Comparison of ENCODE assay signal across 8 cellular contexts in genomic region chr13:40613192-40613818, GRCh38. TPM values are rescaled to one million over a fixed set of nuclear protein-coding genes. Genes with fewer than 3 reads are reported as not detected.
DNase-seq lines count a peak whose midpoint lies in the region; ATAC-seq lines count a peak whose summit lies in the region.

No MANE protein-coding gene starts in this region.

- H3K4me1 Mint-ChIP-seq in activated CD8-positive, alpha-beta T cell treated with anti-CD3 and anti-CD28 coated beads, Interleukin-2, amount 10 ng/mL, durations not matched to agents 7 days and 5 days (ENCODE audit: low read depth) = peaks cover 78% of the 10 kb centered on the region

- CTCF ChIA-PET in activated CD8-positive, alpha-beta T cell treated with anti-CD3 and anti-CD28 coated beads, Interleukin-2, amount 10 ng/mL, durations not matched to agents 7 days and 5 days (lab: Charles Lee) = interaction anchor here (0.6 to 2.1 kb wide), 10 partner anchors 8 to 478 kb away, joined by 3 to 10 read pairs (median 3); no protein-coding TSS in a partner anchor

- POLR2A ChIA-PET in activated CD8-positive, alpha-beta T cell treated with anti-CD3 and anti-CD28 coated beads, Interleukin-2, amount 10 ng/mL, durations not matched to agents 7 days and 5 days (lab: Charles Lee) = interaction anchor here (0.6 to 2.3 kb wide), 14 partner anchors 8 to 224 kb away, joined by 3 to 19 read pairs (median 4); partner anchors contain the start of gene FOXO1

- DNase-seq in activated gamma-delta T cell treated with Interleukin-2 at 50 U/mL for 16 hours = peak; percentile 51
- DNase-seq in activated gamma-delta T cell (lab: John Stamatoyannopoulos, UW) = no peak
- DNase-seq in activated CD8-positive, alpha-beta T cell treated with anti-CD3 and anti-CD28 coated beads, Interleukin-2, amount 10 ng/mL, durations not matched to agents 7 days and 5 days = peak; percentile 76
- no peak for DNase-seq in left cardiac atrium
- peak; percentile 15 to 18 for DNase-seq in stimulated activated CD8-positive, alpha-beta memory T cell treated with anti-CD3 and anti-CD28 coated beads, Interleukin-4, amount 100 ng/mL, for 4 hours (ENCODE audit: low read depth in 2 of 2, low spot score in 1 of 2)
- DNase-seq in AG20443 (ENCODE audit: low spot score) = no peak
- DNase-seq in NOMO-1 treated with DMSO at 0.1 percent for 48 hours (lab: John Stamatoyannopoulos, UW; ENCODE audit: unreplicated experiment) = no peak

- peak overlapping the region; percentile 97 for H3K27ac Mint-ChIP-seq in activated CD8-positive, alpha-beta T cell treated with anti-CD3 and anti-CD28 coated beads, Interleukin-2, amount 10 ng/mL, durations not matched to agents 7 days and 5 days

- peak overlapping the region; percentile 82 for H3K4me3 Mint-ChIP-seq in activated CD8-positive, alpha-beta T cell treated with anti-CD3 and anti-CD28 coated beads, Interleukin-2, amount 10 ng/mL, durations not matched to agents 7 days and 5 days

- H3K9me3 Mint-ChIP-seq in activated CD8-positive, alpha-beta T cell treated with anti-CD3 and anti-CD28 coated beads, Interleukin-2, amount 10 ng/mL, durations not matched to agents 7 days and 5 days (ENCODE audit: insufficient read depth) = no peaks in the 10 kb centered on the region

- H3K27me3 Mint-ChIP-seq in activated CD8-positive, alpha-beta T cell treated with anti-CD3 and anti-CD28 coated beads, Interleukin-2, amount 10 ng/mL, durations not matched to agents 7 days and 5 days (ENCODE audit: low read depth) = no peaks in the 10 kb centered on the region

- H3K36me3 Mint-ChIP-seq in activated CD8-positive, alpha-beta T cell treated with anti-CD3 and anti-CD28 coated beads, Interleukin-2, amount 10 ng/mL, durations not matched to agents 7 days and 5 days (ENCODE audit: low read depth) = peaks cover 23% of the 10 kb centered on the region

- ATAC-seq in HG03135 (IDR thresholded peaks at IDR 0.05; ENCODE audit: unreplicated experiment) (peak; percentile 79), left cardiac atrium (peak; percentile 51 to 59)
- ATAC-seq in activated CD8-positive, alpha-beta T cell treated with anti-CD3 and anti-CD28 coated beads, Interleukin-2, amount 10 ng/mL, durations not matched to agents 7 days and 5 days = peak; percentile 85

- intact Hi-C loops in left cardiac atrium (cut with DNase I) = no loop called here

RNA-seq across cellular contexts. Expression of gene FOXO1, which starts 53.1 kb away (rescaled TPM):
- total RNA-seq in activated CD8-positive, alpha-beta T cell treated with anti-CD3 and anti-CD28 coated beads, Interleukin-2, amount 10 ng/mL, durations not matched to agents 7 days and 5 days = 10 to 100 TPM; 23.1 to 24.0 TPM
- 10 to 100 TPM; 22.9 to 31.5 TPM for total RNA-seq in left cardiac atrium

Comparison
In these comparisons a context has a peak if more than half of its experiments do, and no peak if none do; other contexts are left out.
1. DNase-seq: peak in activated gamma-delta T cell treated with Interleukin-2 at 50 U/mL for 16 hours (single experiment), activated CD8-positive, alpha-beta T cell treated with anti-CD3 and anti-CD28 coated beads, Interleukin-2, amount 10 ng/mL, durations not matched to agents 7 days and 5 days (single experiment) and stimulated activated CD8-positive, alpha-beta memory T cell treated with anti-CD3 and anti-CD28 coated beads, Interleukin-4, amount 100 ng/mL, for 4 hours (2 of 2); none in activated gamma-delta T cell (single experiment), left cardiac atrium (single experiment), AG20443 (single experiment) and NOMO-1 treated with DMSO at 0.1 percent for 48 hours (single experiment).
2. Peak in every context shown above with its lines, with median percentiles within 50 percentile points of each other: ATAC-seq.